In genomic region chr11:36431429-36432092, GRCh38 we compare ENCODE assay signal across 9 cellular contexts.
DNase-seq lines count a peak whose midpoint lies in the region; ATAC-seq and TF ChIP-seq lines count a peak whose summit lies in the region.
"Had no signal": no experiment of that assay in that cellular context is flagged by ENCODE, and none has a peak within 500 bp of the region (broad histone marks: within the 10 kb centered on the region; RNA-seq: fewer than 3 reads in every experiment).

No MANE protein-coding gene starts in this region.

- no peaks in the 10 kb centered on the region for H3F3A ChIP-seq in PC-3 (ENCODE audit: low read length, unreplicated experiment)

- no peak overlapping the region for H3K4me3 ChIP-seq in PC-3 (ENCODE audit: low read length)
- H3K4me3 ChIP-seq: SK-N-MC had no signal

- peak overlapping the region; percentile 30; the same call in 1 of the 2 replicates for H3K4me2 ChIP-seq in PC-3 (ENCODE audit: low read length)

- H3K36me3 Mint-ChIP-seq in effector memory CD8-positive, alpha-beta T cell (ENCODE audit: insufficient read depth), result peaks cover 80% of the 10 kb centered on the region
- no peaks in the 10 kb centered on the region for H3K36me3 Mint-ChIP-seq in nephron (ENCODE audit: low read depth)

- H3K36me3 ChIP-seq in PC-3 (ENCODE audit: low read depth, low read length), result no peaks in the 10 kb centered on the region

- no peaks in the 10 kb centered on the region for H3K27me3 ChIP-seq in PC-3 (ENCODE audit: low read length)

- no peak overlapping the region for H2AFZ ChIP-seq in PC-3 (ENCODE audit: low read length)

- H3K27ac Mint-ChIP-seq in effector memory CD8-positive, alpha-beta T cell, result peak overlapping the region; percentile 88 to 89
- peak overlapping the region; percentile 89 to 98 (median 95) for H3K27ac Mint-ChIP-seq in nephron

- intact Hi-C loops in PC-3 (cut with micrococcal nuclease), result no loop called here

- H3K9ac ChIP-seq in PC-3 (ENCODE audit: low read length), result no peak overlapping the region

- no peaks in the 10 kb centered on the region for H3K9me3 ChIP-seq in PC-3 (ENCODE audit: low read length)

- H3K9me3 Mint-ChIP-seq in effector memory CD8-positive, alpha-beta T cell, result no peaks in the 10 kb centered on the region
- H3K9me3 Mint-ChIP-seq in nephron, result no peaks in the 10 kb centered on the region

- no peak overlapping the region for H3K27ac ChIP-seq in PC-3 (ENCODE audit: low read length)
- H3K27ac ChIP-seq: SK-N-MC had no signal

- no peaks in the 10 kb centered on the region for H3K9me2 ChIP-seq in PC-3 (replicated peaks; ENCODE audit: low read length)

- no peaks in the 10 kb centered on the region for H3K79me2 ChIP-seq in PC-3 (ENCODE audit: low read length)

- DNase-seq in PC-3, result peak; percentile 87
- DNase-seq in effector memory CD8-positive, alpha-beta T cell, result no peak
- no peak for DNase-seq in NCI-H1417 (lab: John Stamatoyannopoulos, UW)
- DNase-seq in NCI-H128 (lab: John Stamatoyannopoulos, UW; ENCODE audit: unreplicated experiment), result no peak
- DNase-seq in middle frontal gyrus (ENCODE audit: extremely low spot score, low spot score), result no peak

- peaks cover 42 to 51% of the 10 kb centered on the region in 2 donors for H3K4me1 Mint-ChIP-seq in effector memory CD8-positive, alpha-beta T cell (ENCODE audit: low read depth in 2 of 2)
- H3K4me1 Mint-ChIP-seq in nephron, result peaks cover 30% of the 10 kb centered on the region

- CTCF ChIA-PET in PC-3 (lab: Charles Lee), result no interaction called here

- BruUV-seq in PC-3 (replicated peaks; lab: Mats Ljungman, UMichigan), result no TSS peak

- TF ChIP-seq CTCF in PC-3 (conservative IDR thresholded peaks at IDR 0.05; ENCODE audit: low read depth, low read length), result no peak; the same call in 1 of the 2 replicates
- TF ChIP-seq CTCF in nephron (IDR thresholded peaks at IDR 0.05; ENCODE audit: unreplicated experiment in 3 of 3), result no peak

- POLR2A ChIA-PET in PC-3 (lab: Charles Lee; ENCODE audit: unreplicated experiment), result no interaction called here

- no peaks in the 10 kb centered on the region for H3K27me3 Mint-ChIP-seq in effector memory CD8-positive, alpha-beta T cell
- H3K27me3 Mint-ChIP-seq in nephron (ENCODE audit: low read depth), result peaks cover 9% of the 10 kb centered on the region

- H3K4me1 ChIP-seq in PC-3 (ENCODE audit: insufficient read depth, low read length), result peaks cover 10% of the 10 kb centered on the region

- H3K4me3 Mint-ChIP-seq in effector memory CD8-positive, alpha-beta T cell, result peak overlapping the region; percentile 3 to 59
- peak overlapping the region in 1 of 3 experiments; percentile 16 for H3K4me3 Mint-ChIP-seq in nephron

- no peaks in the 10 kb centered on the region for H4K20me1 ChIP-seq in PC-3 (ENCODE audit: low read length)

- ATAC-seq in GM19023 (IDR thresholded peaks at IDR 0.05; ENCODE audit: unreplicated experiment) (peak; percentile 62), PC-3 (peak; percentile 100), HG03460 (IDR thresholded peaks at IDR 0.05; ENCODE audit: unreplicated experiment) (no peak)
- ATAC-seq in effector memory CD8-positive, alpha-beta T cell (replicated peaks), result peak; percentile 70
